ENCODE assay signal across 9 cellular contexts in genomic region chr17:19418312-19418992, GRCh38. TPM values are rescaled to one million over a fixed set of nuclear protein-coding genes. Genes with fewer than 3 reads are reported as not detected.
DNase-seq lines count a peak whose midpoint lies in the region; ATAC-seq, FAIRE-seq and TF ChIP-seq lines count a peak whose summit lies in the region.
"Had no signal": no experiment of that assay in that cellular context is flagged by ENCODE, and none has a peak within 500 bp of the region (broad histone marks: within the 10 kb centered on the region; RNA-seq: fewer than 3 reads in every experiment).

No MANE protein-coding gene starts in this region.

- H3K9me3 ChIP-seq in HepG2 (ENCODE audit: low read length) = no peaks in the 10 kb centered on the region
- H3K9me3 ChIP-seq in right lobe of liver = no peaks in the 10 kb centered on the region
- H3K9me3 ChIP-seq in upper lobe of right lung = no peaks in the 10 kb centered on the region

- no peak overlapping the region for H2AFZ ChIP-seq in HepG2 (ENCODE audit: low read length)

- no peaks in the 10 kb centered on the region for H3K4me1 ChIP-seq in HepG2 (ENCODE audit: insufficient read depth, low read length)
- H3K4me1 ChIP-seq in right lobe of liver = no peaks in the 10 kb centered on the region
- H3K4me1 ChIP-seq in upper lobe of right lung = no peaks in the 10 kb centered on the region

- TF ChIP-seq EP300 in HepG2 (IDR thresholded peaks at IDR 0.05; ENCODE audit: low read depth in 2 of 2, low read length in 2 of 2) (no peak), HepG2 (CRISPR knock-in tag; IDR thresholded peaks at IDR 0.05; ENCODE audit: borderline replicate concordance) (no peak)

- TF ChIP-seq RAD21 in HepG2 (CRISPR knock-in tag; IDR thresholded peaks at IDR 0.05) = no peak

- intact Hi-C loops in HepG2 (cut with micrococcal nuclease; ENCODE audit: unreplicated experiment) (no loop called here), right lobe of liver (cut with DNase I) (no loop called here), upper lobe of right lung (cut with DNase I) (no loop called here)

- H3K79me2 ChIP-seq in HepG2 (ENCODE audit: insufficient read depth, low read length) = no peaks in the 10 kb centered on the region

- no peak overlapping the region for H3K9ac ChIP-seq in HepG2 (ENCODE audit: insufficient read depth, low read depth, low read length)

- WGBS in HepG2 (ENCODE audit: low lambda C conversion rate) = 25% methylated on average over 4 of the region's 7 CpGs
- 64% methylated on average over 3 of the region's 7 CpGs for WGBS in right lobe of liver (ENCODE audit: insufficient coverage, low coverage, low lambda C conversion rate, missing lambda C conversion rate)

- no peak overlapping the region for H3K4me3 ChIP-seq in HepG2 (replicated peaks in 1 of 3; ENCODE audit: insufficient read depth in 1 of 3, low read depth in 2 of 3, low read length in 3 of 3)
- H3K4me3 ChIP-seq in right lobe of liver = no peak overlapping the region
- H3K4me3 ChIP-seq in fibroblast of villous mesenchyme (ENCODE audit: low read depth, low read length) = no peak overlapping the region
- H3K4me3 ChIP-seq in upper lobe of right lung = no peak overlapping the region

- peaks cover 1 to 32% of the 10 kb centered on the region in 2 experiments for H3K27me3 ChIP-seq in HepG2 (ENCODE audit: control insufficient read depth in 1 of 2, insufficient read depth in 2 of 2, low read length in 2 of 2)
- H3K27me3 ChIP-seq in right lobe of liver = no peaks in the 10 kb centered on the region
- H3K27me3 ChIP-seq in upper lobe of right lung = no peaks in the 10 kb centered on the region

- no peak overlapping the region for H3K27ac ChIP-seq in HepG2 (ENCODE audit: extremely low read length, insufficient read depth, low read length)
- H3K27ac ChIP-seq in right lobe of liver = no peak overlapping the region
- H3K27ac ChIP-seq in upper lobe of right lung = no peak overlapping the region

- TF ChIP-seq POLR2A in HepG2 (IDR thresholded peaks at IDR 0.05; ENCODE audit: insufficient read depth in 1 of 2, low read depth in 2 of 2, low read length in 2 of 2) (no peak), right lobe of liver (IDR thresholded peaks at IDR 0.05) (no peak)

- POLR2A ChIA-PET in HepG2 (lab: Yijun Ruan, JAX) = no interaction called here

- H4K20me1 ChIP-seq in HepG2 (ENCODE audit: insufficient read depth, low read length) = no peaks in the 10 kb centered on the region

- in situ Hi-C loops in HepG2 (cut with HindIII; ENCODE audit: extremely low pct_ligation_motif_present, low pct_unique_long_range_greater_than_20kb) = no loop called here

- TF ChIP-seq CTCF in HepG2 (CRISPR knock-in tag; IDR thresholded peaks at IDR 0.05) (no peak), right lobe of liver (IDR thresholded peaks at IDR 0.05) (no peak), fibroblast of villous mesenchyme (IDR thresholded peaks at IDR 0.05; ENCODE audit: insufficient read depth, low read depth, low read length) (no peak), upper lobe of right lung (IDR thresholded peaks at IDR 0.05) (peak; percentile 6)

- FAIRE-seq in HepG2 (lab: Jason Lieb, UNC) = no peak

- H3K36me3 ChIP-seq in HepG2 (replicated peaks in 1 of 2; ENCODE audit: control insufficient read depth in 1 of 2, insufficient read depth in 2 of 2, low read length in 2 of 2) (no peaks in the 10 kb centered on the region), right lobe of liver (no peaks in the 10 kb centered on the region), upper lobe of right lung (no peaks in the 10 kb centered on the region)

- CTCF ChIA-PET in HepG2 (lab: Yijun Ruan, JAX; ENCODE audit: low intra/inter-chr PET ratio, low total read pairs) = no interaction called here

- 0 out of 3 replicates have a peak, but pooled peaks have one; percentile 30 for ATAC-seq in HepG2
- no peak for ATAC-seq in right lobe of liver
- peak; percentile 56 for ATAC-seq in upper lobe of right lung
- no peak for ATAC-seq in HG02938 (IDR thresholded peaks at IDR 0.05; ENCODE audit: unreplicated experiment)
- no peak for ATAC-seq in HG03457 (IDR thresholded peaks at IDR 0.05; ENCODE audit: unreplicated experiment)

- no peak for DNase-seq in HepG2 (ENCODE audit: low spot score)
- no peak for DNase-seq in right lobe of liver
- peak; percentile 46 for DNase-seq in SKM-1 (lab: John Stamatoyannopoulos, UW; ENCODE audit: unreplicated experiment)
- peak; percentile 37 for DNase-seq in fibroblast of villous mesenchyme (ENCODE audit: low read depth)
- no peak for DNase-seq in upper lobe of right lung
- no peak for DNase-seq in NK-92 treated with Interleukin-12 subunit alpha and Interleukin-12 subunit beta, amount 100 ng/mL, for 24 hours (lab: John Stamatoyannopoulos, UW)
- DNase-seq: hippocampal formation had no signal

- no TSS peak for BruUV-seq in HepG2 (replicated peaks; lab: Mats Ljungman, UMichigan)

- no peak overlapping the region for H3K4me2 ChIP-seq in HepG2 (ENCODE audit: low read depth, low read length)

RNA-seq across cellular contexts. Expression of gene RNF112, which starts 7.4 kb away (rescaled TPM):
- total RNA-seq in HepG2 (2016; rRNA removed; fragmentation: Illumina TruSeq; extraction: Trizol) (not detected in 2 replicates), right lobe of liver (under 1 TPM; 0.12 to 0.86 (median 0.54) TPM), fibroblast of villous mesenchyme (0.64 and 0.86 TPM in 2 replicates), upper lobe of right lung (1.6 TPM)
- not detected in 2 replicates for total RNA-seq in HepG2 (2016; cell fraction: cytosol; rRNA removed; fragmentation: Illumina TruSeq; extraction: Trizol; ENCODE audit: low read depth)
- total RNA-seq in HepG2 (2016; cell fraction: insoluble cytoplasmic fraction; rRNA removed; fragmentation: Illumina TruSeq; extraction: Trizol) = not detected in 2 replicates
- not detected in 2 replicates for total RNA-seq in HepG2 (2016; cell fraction: membrane; rRNA removed; fragmentation: Illumina TruSeq; extraction: Trizol)
- not detected in 2 replicates for total RNA-seq in HepG2 (2016; cell fraction: nucleus; rRNA removed; fragmentation: Illumina TruSeq; extraction: Trizol)
- polyA plus RNA-seq in HepG2 (2011; rRNA removed) = 0.01 and 0.05 TPM in 2 replicates
- polyA plus RNA-seq in HepG2 (2011; cell fraction: cytosol; rRNA removed) = 0.01 TPM in 1 of 2 replicates, not detected in the other
- polyA plus RNA-seq in HepG2 (2011; cell fraction: nucleus; rRNA removed) = 0.73 and 0.85 TPM in 2 replicates
- 0.27 and 0.52 TPM in 2 replicates for polyA plus RNA-seq in HepG2 (2012)
- not detected in 2 replicates for polyA plus RNA-seq in HepG2 (2016; cell fraction: cytosol; fragmentation: Illumina TruSeq; extraction: Trizol; ENCODE audit: low read depth)
- not detected in 2 replicates for polyA plus RNA-seq in HepG2 (2016; cell fraction: insoluble cytoplasmic fraction; fragmentation: Illumina TruSeq; extraction: Trizol; ENCODE audit: low read depth)
- polyA plus RNA-seq in HepG2 (2016; cell fraction: membrane; fragmentation: Illumina TruSeq; extraction: Trizol; ENCODE audit: low read depth) = not detected in 2 replicates
- polyA plus RNA-seq in HepG2 (2016; cell fraction: nucleus; fragmentation: Illumina TruSeq; extraction: Trizol; ENCODE audit: insufficient read depth, low read depth) = not detected in 2 replicates
- polyA minus RNA-seq in HepG2 (2011; rRNA and poly(A)+ RNA removed; ENCODE audit: low replicate concordance) = 0.14 TPM in 1 of 2 replicates, not detected in the other
- polyA minus RNA-seq in HepG2 (2011; cell fraction: cytosol; rRNA and poly(A)+ RNA removed) = not detected in 2 replicates
- polyA minus RNA-seq in HepG2 (2011; cell fraction: nucleus; rRNA and poly(A)+ RNA removed) = 0.13 TPM in 1 of 2 replicates, not detected in the other

RNA-seq across cellular contexts. Expression of gene MFAP4, which starts 31.5 kb away (rescaled TPM):
- total RNA-seq in HepG2 (2016; rRNA removed; fragmentation: Illumina TruSeq; extraction: Trizol) (not detected in 2 replicates), right lobe of liver (10 to 100 TPM in 2 of 6 experiments, 1 to 10 TPM in 4; 2.3 to 12.0 (median 6.5) TPM), fibroblast of villous mesenchyme (17.7 and 28.7 TPM in 2 replicates), upper lobe of right lung (270 TPM)
- not detected in 2 replicates for total RNA-seq in HepG2 (2016; cell fraction: cytosol; rRNA removed; fragmentation: Illumina TruSeq; extraction: Trizol; ENCODE audit: low read depth)
- total RNA-seq in HepG2 (2016; cell fraction: insoluble cytoplasmic fraction; rRNA removed; fragmentation: Illumina TruSeq; extraction: Trizol) = 0.13 TPM in 1 of 2 replicates, not detected in the other
- total RNA-seq in HepG2 (2016; cell fraction: membrane; rRNA removed; fragmentation: Illumina TruSeq; extraction: Trizol) = not detected in 2 replicates
- total RNA-seq in HepG2 (2016; cell fraction: nucleus; rRNA removed; fragmentation: Illumina TruSeq; extraction: Trizol) = not detected in 2 replicates
- polyA plus RNA-seq in HepG2 (2011; rRNA removed) = 0.08 and 0.59 TPM in 2 replicates
- polyA plus RNA-seq in HepG2 (2011; cell fraction: cytosol; rRNA removed) = 0.16 and 0.23 TPM in 2 replicates
- polyA plus RNA-seq in HepG2 (2011; cell fraction: nucleus; rRNA removed) = 0.23 and 0.88 TPM in 2 replicates
- 0.27 and 0.75 TPM in 2 replicates for polyA plus RNA-seq in HepG2 (2012)
- not detected in 2 replicates for polyA plus RNA-seq in HepG2 (2016; cell fraction: cytosol; fragmentation: Illumina TruSeq; extraction: Trizol; ENCODE audit: low read depth)
- polyA plus RNA-seq in HepG2 (2016; cell fraction: insoluble cytoplasmic fraction; fragmentation: Illumina TruSeq; extraction: Trizol; ENCODE audit: low read depth) = not detected in 2 replicates
- not detected in 2 replicates for polyA plus RNA-seq in HepG2 (2016; cell fraction: membrane; fragmentation: Illumina TruSeq; extraction: Trizol; ENCODE audit: low read depth)
- polyA plus RNA-seq in HepG2 (2016; cell fraction: nucleus; fragmentation: Illumina TruSeq; extraction: Trizol; ENCODE audit: insufficient read depth, low read depth) = not detected in 2 replicates
- polyA minus RNA-seq in HepG2 (2011; rRNA and poly(A)+ RNA removed; ENCODE audit: low replicate concordance) = 0.12 TPM in 1 of 2 replicates, not detected in the other
- 0.69 TPM in 1 of 2 replicates, not detected in the other for polyA minus RNA-seq in HepG2 (2011; cell fraction: cytosol; rRNA and poly(A)+ RNA removed)
- polyA minus RNA-seq in HepG2 (2011; cell fraction: nucleus; rRNA and poly(A)+ RNA removed) = not detected in 2 replicates

RNA-seq across cellular contexts. Expression of gene MAPK7, which starts 40.2 kb away (rescaled TPM):
- 2.9 and 3.7 TPM in 2 replicates for total RNA-seq in HepG2 (2016; rRNA removed; fragmentation: Illumina TruSeq; extraction: Trizol)
- 2.7 and 3.5 TPM in 2 replicates for total RNA-seq in HepG2 (2016; cell fraction: cytosol; rRNA removed; fragmentation: Illumina TruSeq; extraction: Trizol; ENCODE audit: low read depth)
- total RNA-seq in HepG2 (2016; cell fraction: insoluble cytoplasmic fraction; rRNA removed; fragmentation: Illumina TruSeq; extraction: Trizol) = 3.5 and 4.6 TPM in 2 replicates
- total RNA-seq in HepG2 (2016; cell fraction: membrane; rRNA removed; fragmentation: Illumina TruSeq; extraction: Trizol) = 4.4 and 4.5 TPM in 2 replicates
- total RNA-seq in HepG2 (2016; cell fraction: nucleus; rRNA removed; fragmentation: Illumina TruSeq; extraction: Trizol) = 5.1 and 5.6 TPM in 2 replicates
- polyA plus RNA-seq in HepG2 (2011; rRNA removed) = 5.9 and 6.4 TPM in 2 replicates
- 2.6 TPM in 2 replicates for polyA plus RNA-seq in HepG2 (2011; cell fraction: cytosol; rRNA removed)
- 15.5 and 19.3 TPM in 2 replicates for polyA plus RNA-seq in HepG2 (2011; cell fraction: nucleus; rRNA removed)
- polyA plus RNA-seq in HepG2 (2012) = 4.7 and 7.2 TPM in 2 replicates
- polyA plus RNA-seq in HepG2 (2016; cell fraction: cytosol; fragmentation: Illumina TruSeq; extraction: Trizol; ENCODE audit: low read depth) = 2.3 and 3.1 TPM in 2 replicates
- polyA plus RNA-seq in HepG2 (2016; cell fraction: insoluble cytoplasmic fraction; fragmentation: Illumina TruSeq; extraction: Trizol; ENCODE audit: low read depth) = 5.8 and 8.5 TPM in 2 replicates
- 4.2 TPM in 2 replicates for polyA plus RNA-seq in HepG2 (2016; cell fraction: membrane; fragmentation: Illumina TruSeq; extraction: Trizol; ENCODE audit: low read depth)
- 12.9 and 19.5 TPM in 2 replicates for polyA plus RNA-seq in HepG2 (2016; cell fraction: nucleus; fragmentation: Illumina TruSeq; extraction: Trizol; ENCODE audit: insufficient read depth, low read depth)
- 23.8 and 23.9 TPM in 2 replicates for polyA minus RNA-seq in HepG2 (2011; rRNA and poly(A)+ RNA removed; ENCODE audit: low replicate concordance)
- polyA minus RNA-seq in HepG2 (2011; cell fraction: cytosol; rRNA and poly(A)+ RNA removed) = 4.7 and 7.5 TPM in 2 replicates
- 20.3 and 20.4 TPM in 2 replicates for polyA minus RNA-seq in HepG2 (2011; cell fraction: nucleus; rRNA and poly(A)+ RNA removed)
- 1 to 10 TPM; 5.7 to 9.2 (median 6.7) TPM for total RNA-seq in right lobe of liver
- 14.7 and 24.2 TPM in 2 replicates for total RNA-seq in fibroblast of villous mesenchyme
- 25.7 TPM for total RNA-seq in upper lobe of right lung

RNA-seq across cellular contexts. Expression of gene B9D1, which starts 55.9 kb away (rescaled TPM):
- total RNA-seq in HepG2 (2016; rRNA removed; fragmentation: Illumina TruSeq; extraction: Trizol) = 26.2 and 27.7 TPM in 2 replicates
- 7.2 and 9.1 TPM in 2 replicates for total RNA-seq in HepG2 (2016; cell fraction: cytosol; rRNA removed; fragmentation: Illumina TruSeq; extraction: Trizol; ENCODE audit: low read depth)
- 28.5 TPM in 2 replicates for total RNA-seq in HepG2 (2016; cell fraction: insoluble cytoplasmic fraction; rRNA removed; fragmentation: Illumina TruSeq; extraction: Trizol)
- total RNA-seq in HepG2 (2016; cell fraction: membrane; rRNA removed; fragmentation: Illumina TruSeq; extraction: Trizol) = 9.6 and 12.5 TPM in 2 replicates
- 16.8 and 19.2 TPM in 2 replicates for total RNA-seq in HepG2 (2016; cell fraction: nucleus; rRNA removed; fragmentation: Illumina TruSeq; extraction: Trizol)
- polyA plus RNA-seq in HepG2 (2011; rRNA removed) = 28.7 and 31.1 TPM in 2 replicates
- 19.7 and 34.3 TPM in 2 replicates for polyA plus RNA-seq in HepG2 (2011; cell fraction: cytosol; rRNA removed)
- polyA plus RNA-seq in HepG2 (2011; cell fraction: nucleus; rRNA removed) = 46.3 and 48.7 TPM in 2 replicates
- polyA plus RNA-seq in HepG2 (2012) = 11.8 and 12.8 TPM in 2 replicates
- polyA plus RNA-seq in HepG2 (2016; cell fraction: cytosol; fragmentation: Illumina TruSeq; extraction: Trizol; ENCODE audit: low read depth) = 6.7 and 10.3 TPM in 2 replicates
- 27.9 and 32.0 TPM in 2 replicates for polyA plus RNA-seq in HepG2 (2016; cell fraction: insoluble cytoplasmic fraction; fragmentation: Illumina TruSeq; extraction: Trizol; ENCODE audit: low read depth)
- 6.2 and 7.2 TPM in 2 replicates for polyA plus RNA-seq in HepG2 (2016; cell fraction: membrane; fragmentation: Illumina TruSeq; extraction: Trizol; ENCODE audit: low read depth)
- 31.9 and 36.2 TPM in 2 replicates for polyA plus RNA-seq in HepG2 (2016; cell fraction: nucleus; fragmentation: Illumina TruSeq; extraction: Trizol; ENCODE audit: insufficient read depth, low read depth)
- polyA minus RNA-seq in HepG2 (2011; rRNA and poly(A)+ RNA removed; ENCODE audit: low replicate concordance) = 24.4 and 68.8 TPM in 2 replicates
- 7.4 and 11.4 TPM in 2 replicates for polyA minus RNA-seq in HepG2 (2011; cell fraction: cytosol; rRNA and poly(A)+ RNA removed)
- polyA minus RNA-seq in HepG2 (2011; cell fraction: nucleus; rRNA and poly(A)+ RNA removed) = 19.1 and 22.0 TPM in 2 replicates
- total RNA-seq in right lobe of liver = 10 to 100 TPM in 2 of 6 experiments, 1 to 10 TPM in 4; 2.3 to 27.9 (median 5.7) TPM
- total RNA-seq in fibroblast of villous mesenchyme = 40.2 and 42.5 TPM in 2 replicates
- 9.9 TPM for total RNA-seq in upper lobe of right lung

Comparison
In these comparisons a context has a peak if more than half of its experiments do, and no peak if none do; other contexts are left out.
1. ATAC-seq: peak in HepG2 (single experiment) and upper lobe of right lung (single experiment); none in right lobe of liver (0 of 4), HG02938 (single experiment) and HG03457 (single experiment).
2. DNase-seq: peak in SKM-1 (single experiment) and fibroblast of villous mesenchyme (single experiment); none in HepG2 (single experiment), right lobe of liver (0 of 3), upper lobe of right lung (single experiment) and NK-92 treated with Interleukin-12 subunit alpha and Interleukin-12 subunit beta, amount 100 ng/mL, for 24 hours (single experiment).